ENCODE assay signal across 7 cellular contexts in the genomic region with DNA sequence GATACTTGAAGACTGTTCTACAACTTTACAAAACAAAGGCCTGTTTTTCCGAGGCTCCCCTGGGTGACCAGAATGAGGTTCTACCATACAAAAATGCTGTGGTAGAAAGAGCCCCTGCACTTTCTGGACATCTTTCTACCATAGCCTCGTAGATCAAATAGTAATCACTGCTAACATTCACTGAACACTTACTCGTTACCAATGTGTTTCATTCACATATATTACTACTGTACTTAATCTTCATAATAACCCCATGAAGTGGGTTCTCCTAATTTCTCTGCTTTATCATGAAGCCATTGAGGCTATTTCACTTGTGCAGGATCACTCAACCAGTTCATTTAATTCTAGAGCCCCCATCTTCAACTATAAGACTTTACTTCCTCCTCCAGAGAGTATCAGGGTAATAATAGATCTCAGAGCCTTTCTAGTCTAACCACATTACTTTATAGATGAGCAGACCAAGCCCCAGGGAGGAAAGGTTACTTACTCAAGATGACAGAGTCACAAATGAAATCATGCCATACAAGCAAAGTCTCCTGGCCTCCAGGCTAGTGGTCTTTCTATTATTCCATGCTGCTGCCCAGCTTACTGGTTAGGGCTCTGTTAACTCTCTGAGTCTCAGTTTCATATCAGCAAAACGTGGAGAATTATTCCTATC. TPM values are rescaled to one million over a fixed set of nuclear protein-coding genes. Genes with fewer than 3 reads are reported as not detected.
DNase-seq lines count a peak whose midpoint lies in the region; ATAC-seq and TF ChIP-seq lines count a peak whose summit lies in the region.

No MANE protein-coding gene starts in this region.

- DNase-seq in T-cell (no peak), prostate gland (ENCODE audit: low spot score) (no peak), sciatic nerve (ENCODE audit: low spot score) (no peak), NCI-H69 (lab: John Stamatoyannopoulos, UW) (no peak), NCI-H524 treated with DMSO at 0.1 percent for 48 hours (lab: John Stamatoyannopoulos, UW) (no peak)

- TF ChIP-seq POLR2A in prostate gland (IDR thresholded peaks at IDR 0.05) = no peak

- WGBS in prostate gland = 78% methylated on average over 4 of the region's 4 CpGs

- H3K4me3 Mint-ChIP-seq in T-cell = peak overlapping the region in 1 of 3 donors; percentile 45

- no peak for TF ChIP-seq CTCF in prostate gland (IDR thresholded peaks at IDR 0.05)

- peak overlapping the region; percentile 93 for H3K27ac Mint-ChIP-seq in T-cell

- no peaks in the 10 kb centered on the region for H3K9me3 ChIP-seq in prostate gland

- peaks cover 28 to 44% (median 42%) of the 10 kb centered on the region in 3 donors for H3K4me1 Mint-ChIP-seq in T-cell

- H3K36me3 Mint-ChIP-seq in T-cell = no peaks in the 10 kb centered on the region

- H3K36me3 ChIP-seq in prostate gland = no peaks in the 10 kb centered on the region

- peak; percentile 36 for ATAC-seq in GM18907 (IDR thresholded peaks at IDR 0.05; ENCODE audit: unreplicated experiment)
- peak; percentile 1 for ATAC-seq in HG03039 (IDR thresholded peaks at IDR 0.05; ENCODE audit: unreplicated experiment)
- ATAC-seq in T-cell (replicated peaks in 1 of 4) = peak in 1 of 4 experiments; percentile 7
- ATAC-seq in sciatic nerve = no peak

- intact Hi-C loops in prostate gland (cut with DNase I) = no loop called here
- intact Hi-C loops in sciatic nerve (cut with DNase I) = no loop called here

- H3K9me3 Mint-ChIP-seq in T-cell = no peaks in the 10 kb centered on the region

- no peak overlapping the region for H3K4me3 ChIP-seq in prostate gland

- peaks cover 16% of the 10 kb centered on the region for H3K4me1 ChIP-seq in prostate gland (replicated peaks)

- no peaks in the 10 kb centered on the region for H3K27me3 ChIP-seq in prostate gland (replicated peaks; ENCODE audit: insufficient read depth)

- H3K27ac ChIP-seq in prostate gland = peak overlapping the region; percentile 4 to 68

- CTCF ChIA-PET in T-cell (lab: Charles Lee) = no interaction called here

- H3K27me3 Mint-ChIP-seq in T-cell = no peaks in the 10 kb centered on the region

- POLR2A ChIA-PET in T-cell (lab: Charles Lee) = no interaction called here

RNA-seq across cellular contexts. Expression of a gene that starts 46.7 kb away (rescaled TPM):
- total RNA-seq in T-cell (10 to 100 TPM; 39.8 to 50.7 (median 43.4) TPM), prostate gland (100 to 1,000 TPM in 1 of 2 donors, 10 to 100 TPM in 1; 93.6 to 104 TPM), sciatic nerve (105 TPM)

RNA-seq across cellular contexts. Expression of a gene that starts 51.1 kb away (rescaled TPM):
- total RNA-seq in T-cell (10 to 100 TPM; 61.0 to 76.1 (median 75.2) TPM), prostate gland (10 to 100 TPM; 62.4 to 70.4 TPM), sciatic nerve (119 TPM)
